In genomic region chr11:46198873-46199250, GRCh38 we compare ENCODE assay signal across 31 cellular contexts.
"Had no signal": no experiment of that assay in that cellular context is flagged by ENCODE, and none has a peak within 500 bp of the region (broad histone marks: within the 10 kb centered on the region; RNA-seq: fewer than 3 reads in every experiment).

No MANE protein-coding gene starts in this region.

- H3K4me3 ChIP-seq: body of pancreas, breast epithelium, SJSA1 had no signal

- ATAC-seq: activated CD4-positive, alpha-beta T cell treated with anti-CD3 and anti-CD28 coated beads for 36 hours; activated CD4-positive, CD25-positive, alpha-beta regulatory T cell treated with anti-CD3 and anti-CD28 coated beads, Interleukin-2, amount 50 U/mL, for 24 hours; activated CD8-positive, alpha-beta T cell treated with anti-CD3 and anti-CD28 coated beads, Interleukin-2, amount 10 ng/mL, durations not matched to agents 7 days and 5 days; body of pancreas; Panc1; WTC11 had no signal

- FAIRE-seq: astrocyte, TTC549 had no signal

- DNase-seq: activated CD4-positive, alpha-beta T cell treated with anti-CD3 and anti-CD28 coated beads for 36 hours; activated CD4-positive, alpha-beta T cell treated with anti-CD3 and anti-CD28 coated beads, Interleukin-2, amount 10 ng/mL, durations not matched to agents 7 days and 5 days; activated CD4-positive, alpha-beta T cell treated with anti-CD3 and anti-CD28 coated beads, Interleukin-2, amount 50 U/mL, for 48 hours; activated CD8-positive, alpha-beta T cell treated with anti-CD3 and anti-CD28 coated beads, Interleukin-2, amount 10 ng/mL, durations not matched to agents 7 days and 5 days; activated gamma-delta T cell; activated naive CD4-positive, alpha-beta T cell treated with Interleukin-2 at 50 U/mL for 16 hours; activated naive CD8-positive, alpha-beta T cell treated with anti-CD3 and anti-CD28 coated beads, Interleukin-2, amount 10 ng/mL, durations not matched to agents 7 days and 5 days; activated T-cell treated with anti-CD3 and anti-CD28 coated beads, Interleukin-2, amount 50 U/mL, for 24 hours; body of pancreas; NCI-H1092 treated with DMSO at 0.1 percent for 48 hours; NCI-H187; NCI-H2029 treated with DMSO at 0.1 percent for 48 hours; NCI-H2107; NCI-H2171 treated with DMSO at 0.1 percent for 48 hours; NCI-H2227 treated with DMSO at 0.1 percent for 48 hours; NCI-H446; NCI-H510A treated with DMSO at 0.1 percent for 48 hours; NCI-H526 treated with DMSO at 0.1 percent for 48 hours; SHP77 treated with DMSO at 0.1 percent for 48 hours; SK-N-SH had no signal

- H3K9ac ChIP-seq: SK-N-SH had no signal

- H3K27ac ChIP-seq: body of pancreas, breast epithelium, SJSA1 had no signal

- H3K9me3 Mint-ChIP-seq: activated CD4-positive, alpha-beta T cell treated with anti-CD3 and anti-CD28 coated beads, Interleukin-2, amount 10 ng/mL, durations not matched to agents 7 days and 5 days; activated naive CD4-positive, alpha-beta T cell treated with anti-CD3 and anti-CD28 coated beads, Interleukin-2, amount 50 U/mL, for 24 hours; activated naive CD8-positive, alpha-beta T cell treated with anti-CD3 and anti-CD28 coated beads, Interleukin-2, amount 10 ng/mL, durations not matched to agents 7 days and 5 days; activated T-cell treated with anti-CD3 and anti-CD28 coated beads, Interleukin-2, amount 50 U/mL, for 24 hours; activated T-helper 2 cell treated with anti-CD3 and anti-CD28 coated beads, Interferon-gamma antibody, Interleukin-2, Interleukin-4, amounts not matched to agents 10 μg/mL and 5 μg/mL and 100 μg/mL, durations not matched to agents 14 hours and 24 hours and 36 hours; T-helper 1 cell treated with Interleukin-12 subunit alpha and Interleukin-12 subunit beta and Interleukin-4 antibody, amounts not matched to agents 30 μg/mL and 1 μg/mL, for 36 hours; T-helper 2 cell treated with Interferon-gamma antibody and Interleukin-4, amounts not matched to agents 5 μg/mL and 100 μg/mL, for 36 hours; WTC11 had no signal

- H3K4me3 Mint-ChIP-seq: activated CD4-positive, alpha-beta T cell treated with anti-CD3 and anti-CD28 coated beads for 36 hours; activated CD4-positive, alpha-beta T cell treated with anti-CD3 and anti-CD28 coated beads, Interleukin-2, amount 10 ng/mL, durations not matched to agents 7 days and 5 days; activated CD8-positive, alpha-beta T cell treated with anti-CD3 and anti-CD28 coated beads, Interleukin-2, amount 10 ng/mL, durations not matched to agents 7 days and 5 days; activated naive CD4-positive, alpha-beta T cell treated with anti-CD3 and anti-CD28 coated beads, Interleukin-2, amount 50 U/mL, for 24 hours; activated naive CD8-positive, alpha-beta T cell treated with anti-CD3 and anti-CD28 coated beads, Interleukin-2, amount 10 ng/mL, durations not matched to agents 7 days and 5 days; activated T-cell treated with anti-CD3 and anti-CD28 coated beads, Interleukin-2, amount 50 U/mL, for 24 hours; T-helper 1 cell treated with Interleukin-12 subunit alpha and Interleukin-12 subunit beta and Interleukin-4 antibody, amounts not matched to agents 30 μg/mL and 1 μg/mL, for 36 hours; T-helper 2 cell treated with Interferon-gamma antibody and Interleukin-4, amounts not matched to agents 5 μg/mL and 100 μg/mL, for 36 hours; WTC11 had no signal

- H3K4me1 ChIP-seq: body of pancreas, breast epithelium, SJSA1 had no signal

- H3K4me2 ChIP-seq: SK-N-SH had no signal

- H3K9me3 ChIP-seq: body of pancreas, breast epithelium, SJSA1, SK-N-SH had no signal

- H3K36me3 ChIP-seq: breast epithelium, SJSA1 had no signal

- H3K4me1 Mint-ChIP-seq: activated CD4-positive, alpha-beta T cell treated with anti-CD3 and anti-CD28 coated beads for 36 hours; activated CD4-positive, alpha-beta T cell treated with anti-CD3 and anti-CD28 coated beads, Interleukin-2, amount 10 ng/mL, durations not matched to agents 7 days and 5 days; activated naive CD4-positive, alpha-beta T cell treated with anti-CD3 and anti-CD28 coated beads, Interleukin-2, amount 50 U/mL, for 24 hours; activated naive CD8-positive, alpha-beta T cell treated with anti-CD3 and anti-CD28 coated beads, Interleukin-2, amount 10 ng/mL, durations not matched to agents 7 days and 5 days had no signal

- H3K36me3 Mint-ChIP-seq: activated naive CD8-positive, alpha-beta T cell treated with anti-CD3 and anti-CD28 coated beads, Interleukin-2, amount 10 ng/mL, durations not matched to agents 7 days and 5 days; WTC11 had no signal

- H3K27me3 ChIP-seq: body of pancreas, breast epithelium had no signal

- H3K27ac Mint-ChIP-seq: activated CD4-positive, alpha-beta T cell treated with anti-CD3 and anti-CD28 coated beads for 36 hours; activated CD4-positive, alpha-beta T cell treated with anti-CD3 and anti-CD28 coated beads, Interleukin-2, amount 10 ng/mL, durations not matched to agents 7 days and 5 days; activated CD8-positive, alpha-beta T cell treated with anti-CD3 and anti-CD28 coated beads, Interleukin-2, amount 10 ng/mL, durations not matched to agents 7 days and 5 days; activated naive CD4-positive, alpha-beta T cell treated with anti-CD3 and anti-CD28 coated beads, Interleukin-2, amount 50 U/mL, for 24 hours; activated naive CD8-positive, alpha-beta T cell treated with anti-CD3 and anti-CD28 coated beads, Interleukin-2, amount 10 ng/mL, durations not matched to agents 7 days and 5 days; activated T-cell treated with anti-CD3 and anti-CD28 coated beads, Interleukin-2, amount 50 U/mL, for 24 hours; activated T-helper 2 cell treated with anti-CD3 and anti-CD28 coated beads, Interferon-gamma antibody, Interleukin-2, Interleukin-4, amounts not matched to agents 10 μg/mL and 5 μg/mL and 100 μg/mL, durations not matched to agents 14 hours and 24 hours and 36 hours; T-helper 1 cell treated with Interleukin-12 subunit alpha and Interleukin-12 subunit beta and Interleukin-4 antibody, amounts not matched to agents 30 μg/mL and 1 μg/mL, for 36 hours; T-helper 2 cell treated with Interferon-gamma antibody and Interleukin-4, amounts not matched to agents 5 μg/mL and 100 μg/mL, for 36 hours; WTC11 had no signal
